1 cellular context compared by ENCODE assay signal in the genomic region with DNA sequence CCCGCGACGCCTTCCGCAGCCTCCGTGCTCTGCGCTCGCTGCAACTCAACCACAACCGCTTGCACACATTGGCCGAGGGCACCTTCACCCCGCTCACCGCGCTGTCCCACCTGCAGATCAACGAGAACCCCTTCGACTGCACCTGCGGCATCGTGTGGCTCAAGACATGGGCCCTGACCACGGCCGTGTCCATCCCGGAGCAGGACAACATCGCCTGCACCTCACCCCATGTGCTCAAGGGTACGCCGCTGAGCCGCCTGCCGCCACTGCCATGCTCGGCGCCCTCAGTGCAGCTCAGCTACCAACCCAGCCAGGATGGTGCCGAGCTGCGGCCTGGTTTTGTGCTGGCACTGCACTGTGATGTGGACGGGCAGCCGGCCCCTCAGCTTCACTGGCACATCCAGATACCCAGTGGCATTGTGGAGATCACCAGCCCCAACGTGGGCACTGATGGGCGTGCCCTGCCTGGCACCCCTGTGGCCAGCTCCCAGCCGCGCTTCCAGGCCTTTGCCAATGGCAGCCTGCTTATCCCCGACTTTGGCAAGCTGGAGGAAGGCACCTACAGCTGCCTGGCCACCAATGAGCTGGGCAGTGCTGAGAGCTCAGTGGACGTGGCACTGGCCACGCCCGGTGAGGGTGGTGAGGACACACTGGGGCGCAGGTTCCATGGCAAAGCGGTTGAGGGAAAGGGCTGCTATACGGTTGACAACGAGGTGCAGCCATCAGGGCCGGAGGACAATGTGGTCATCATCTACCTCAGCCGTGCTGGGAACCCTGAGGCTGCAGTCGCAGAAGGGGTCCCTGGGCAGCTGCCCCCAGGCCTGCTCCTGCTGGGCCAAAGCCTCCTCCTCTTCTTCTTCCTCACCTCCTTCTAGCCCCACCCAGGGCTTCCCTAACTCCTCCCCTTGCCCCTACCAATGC.
TF ChIP-seq lines count a peak whose summit lies in the region.

No MANE protein-coding gene starts in this region.

TF ChIP-seq in HEK293, 187 proteins besides CTCF, POLR2A, EP300 and RAD21 (continued from another document):
- TF ChIP-seq, protein P1, sequence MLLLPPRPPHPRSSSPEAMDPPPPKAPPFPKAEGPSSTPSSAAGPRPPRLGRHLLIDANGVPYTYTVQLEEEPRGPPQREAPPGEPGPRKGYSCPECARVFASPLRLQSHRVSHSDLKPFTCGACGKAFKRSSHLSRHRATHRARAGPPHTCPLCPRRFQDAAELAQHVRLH (tag by site-specific recombination; IDR thresholded peaks at IDR 0.05): no peak
- TF ChIP-seq, protein P2, sequence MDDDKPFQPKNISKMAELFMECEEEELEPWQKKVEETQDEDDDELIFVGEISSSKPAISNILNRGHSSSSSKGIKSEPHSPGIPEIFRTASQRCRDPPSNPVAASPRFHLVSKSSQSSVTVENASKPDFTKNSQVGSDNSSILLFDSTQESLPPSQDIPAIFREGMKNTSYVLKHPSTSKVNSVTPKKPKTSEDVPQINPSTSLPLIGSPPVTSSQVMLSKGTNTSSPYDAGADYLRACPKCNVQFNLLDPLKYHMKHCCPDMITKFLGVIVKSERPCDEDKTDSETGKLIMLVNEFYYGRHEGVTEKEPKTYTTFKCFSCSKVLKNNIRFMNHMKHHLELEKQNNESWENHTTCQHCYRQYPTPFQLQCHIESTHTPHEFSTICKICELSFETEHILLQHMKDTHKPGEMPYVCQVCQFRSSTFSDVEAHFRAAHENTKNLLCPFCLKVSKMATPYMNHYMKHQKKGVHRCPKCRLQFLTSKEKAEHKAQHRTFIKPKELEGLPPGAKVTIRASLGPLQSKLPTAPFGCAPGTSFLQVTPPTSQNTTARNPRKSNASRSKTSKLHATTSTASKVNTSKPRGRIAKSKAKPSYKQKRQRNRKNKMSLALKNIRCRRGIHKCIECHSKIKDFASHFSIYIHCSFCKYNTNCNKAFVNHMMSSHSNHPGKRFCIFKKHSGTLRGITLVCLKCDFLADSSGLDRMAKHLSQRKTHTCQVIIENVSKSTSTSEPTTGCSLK (tag by site-specific recombination; IDR thresholded peaks at IDR 0.05): no peak
- TF ChIP-seq MYNN (tag by site-specific recombination; IDR thresholded peaks at IDR 0.05; ENCODE audit: borderline replicate concordance): no peak
- TF ChIP-seq ZNF548 (tag by site-specific recombination; IDR thresholded peaks at IDR 0.05): no peak
- no peak for TF ChIP-seq MZF1 (tag by site-specific recombination; IDR thresholded peaks at IDR 0.05; ENCODE audit: borderline replicate concordance)
- TF ChIP-seq, protein P3, sequence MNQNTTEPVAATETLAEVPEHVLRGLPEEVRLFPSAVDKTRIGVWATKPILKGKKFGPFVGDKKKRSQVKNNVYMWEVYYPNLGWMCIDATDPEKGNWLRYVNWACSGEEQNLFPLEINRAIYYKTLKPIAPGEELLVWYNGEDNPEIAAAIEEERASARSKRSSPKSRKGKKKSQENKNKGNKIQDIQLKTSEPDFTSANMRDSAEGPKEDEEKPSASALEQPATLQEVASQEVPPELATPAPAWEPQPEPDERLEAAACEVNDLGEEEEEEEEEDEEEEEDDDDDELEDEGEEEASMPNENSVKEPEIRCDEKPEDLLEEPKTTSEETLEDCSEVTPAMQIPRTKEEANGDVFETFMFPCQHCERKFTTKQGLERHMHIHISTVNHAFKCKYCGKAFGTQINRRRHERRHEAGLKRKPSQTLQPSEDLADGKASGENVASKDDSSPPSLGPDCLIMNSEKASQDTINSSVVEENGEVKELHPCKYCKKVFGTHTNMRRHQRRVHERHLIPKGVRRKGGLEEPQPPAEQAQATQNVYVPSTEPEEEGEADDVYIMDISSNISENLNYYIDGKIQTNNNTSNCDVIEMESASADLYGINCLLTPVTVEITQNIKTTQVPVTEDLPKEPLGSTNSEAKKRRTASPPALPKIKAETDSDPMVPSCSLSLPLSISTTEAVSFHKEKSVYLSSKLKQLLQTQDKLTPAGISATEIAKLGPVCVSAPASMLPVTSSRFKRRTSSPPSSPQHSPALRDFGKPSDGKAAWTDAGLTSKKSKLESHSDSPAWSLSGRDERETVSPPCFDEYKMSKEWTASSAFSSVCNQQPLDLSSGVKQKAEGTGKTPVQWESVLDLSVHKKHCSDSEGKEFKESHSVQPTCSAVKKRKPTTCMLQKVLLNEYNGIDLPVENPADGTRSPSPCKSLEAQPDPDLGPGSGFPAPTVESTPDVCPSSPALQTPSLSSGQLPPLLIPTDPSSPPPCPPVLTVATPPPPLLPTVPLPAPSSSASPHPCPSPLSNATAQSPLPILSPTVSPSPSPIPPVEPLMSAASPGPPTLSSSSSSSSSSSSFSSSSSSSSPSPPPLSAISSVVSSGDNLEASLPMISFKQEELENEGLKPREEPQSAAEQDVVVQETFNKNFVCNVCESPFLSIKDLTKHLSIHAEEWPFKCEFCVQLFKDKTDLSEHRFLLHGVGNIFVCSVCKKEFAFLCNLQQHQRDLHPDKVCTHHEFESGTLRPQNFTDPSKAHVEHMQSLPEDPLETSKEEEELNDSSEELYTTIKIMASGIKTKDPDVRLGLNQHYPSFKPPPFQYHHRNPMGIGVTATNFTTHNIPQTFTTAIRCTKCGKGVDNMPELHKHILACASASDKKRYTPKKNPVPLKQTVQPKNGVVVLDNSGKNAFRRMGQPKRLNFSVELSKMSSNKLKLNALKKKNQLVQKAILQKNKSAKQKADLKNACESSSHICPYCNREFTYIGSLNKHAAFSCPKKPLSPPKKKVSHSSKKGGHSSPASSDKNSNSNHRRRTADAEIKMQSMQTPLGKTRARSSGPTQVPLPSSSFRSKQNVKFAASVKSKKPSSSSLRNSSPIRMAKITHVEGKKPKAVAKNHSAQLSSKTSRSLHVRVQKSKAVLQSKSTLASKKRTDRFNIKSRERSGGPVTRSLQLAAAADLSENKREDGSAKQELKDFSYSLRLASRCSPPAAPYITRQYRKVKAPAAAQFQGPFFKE (tag by site-specific recombination; IDR thresholded peaks at IDR 0.05; ENCODE audit: borderline replicate concordance): no peak
- TF ChIP-seq ZNF704 (tag by site-specific recombination; IDR thresholded peaks at IDR 0.05): no peak
- TF ChIP-seq SALL2 (tag by site-specific recombination; IDR thresholded peaks at IDR 0.05; ENCODE audit: borderline replicate concordance): no peak
- TF ChIP-seq REPIN1 (tag by site-specific recombination; IDR thresholded peaks at IDR 0.05; ENCODE audit: low read depth): no peak
- TF ChIP-seq HIC1 (tag by site-specific recombination; IDR thresholded peaks at IDR 0.05): peak; percentile 32; the same call in 1 of the 2 replicates
- TF ChIP-seq ZNF155 (tag by site-specific recombination; IDR thresholded peaks at IDR 0.05): no peak
- TF ChIP-seq, protein P4, sequence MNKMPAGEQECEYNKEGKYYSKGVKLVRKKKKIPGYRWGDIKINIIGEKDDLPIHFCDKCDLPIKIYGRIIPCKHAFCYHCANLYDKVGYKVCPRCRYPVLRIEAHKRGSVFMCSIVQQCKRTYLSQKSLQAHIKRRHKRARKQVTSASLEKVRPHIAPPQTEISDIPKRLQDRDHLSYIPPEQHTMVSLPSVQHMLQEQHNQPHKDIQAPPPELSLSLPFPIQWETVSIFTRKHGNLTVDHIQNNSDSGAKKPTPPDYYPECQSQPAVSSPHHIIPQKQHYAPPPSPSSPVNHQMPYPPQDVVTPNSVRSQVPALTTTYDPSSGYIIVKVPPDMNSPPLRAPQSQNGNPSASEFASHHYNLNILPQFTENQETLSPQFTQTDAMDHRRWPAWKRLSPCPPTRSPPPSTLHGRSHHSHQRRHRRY (tag by site-specific recombination; IDR thresholded peaks at IDR 0.05): no peak
